Comparison of ENCODE assay signal across 21 cellular contexts in genomic region chr9:89873801-89874200, GRCh38.
DNase-seq lines count a peak whose midpoint lies in the region; ATAC-seq and TF ChIP-seq lines count a peak whose summit lies in the region.
"Had no signal": no experiment of that assay in that cellular context is flagged by ENCODE, and none has a peak within 500 bp of the region (broad histone marks: within the 10 kb centered on the region; RNA-seq: fewer than 3 reads in every experiment).

No MANE protein-coding gene starts in this region.

- H3K4me1 ChIP-seq in BLaER1 (peaks cover 96% of the 10 kb centered on the region), H9 (ENCODE audit: insufficient read depth, low read length) (no peaks in the 10 kb centered on the region), left ventricle myocardium inferior (peaks cover 73% of the 10 kb centered on the region), prostate gland (replicated peaks) (peaks cover 37% of the 10 kb centered on the region)

- WGBS in H9 (ENCODE audit: extremely low coverage, insufficient read length, low lambda C conversion rate), result no CpG with 5 or more reads among the region's 8 CpGs
- WGBS in prostate gland, result 90% methylated on average over 8 of the region's 8 CpGs

- no peak overlapping the region for H3K56ac ChIP-seq in H9 (ENCODE audit: insufficient read length, low read depth, low read length)

- no peaks in the 10 kb centered on the region for H3K79me2 ChIP-seq in H9 (ENCODE audit: insufficient read depth, low read length)

- H3K14ac ChIP-seq in H9 (ENCODE audit: insufficient read depth, low read length), result no peak overlapping the region

- H2BK5ac ChIP-seq in H9 (ENCODE audit: insufficient read length, low read length), result no peak overlapping the region

- H3K9me3 ChIP-seq in BLaER1 (no peaks in the 10 kb centered on the region), H9 (ENCODE audit: control insufficient read depth, low read depth, low read length) (no peaks in the 10 kb centered on the region), left ventricle myocardium inferior (replicated peaks) (no peaks in the 10 kb centered on the region), prostate gland (no peaks in the 10 kb centered on the region)
- H3K9me3 ChIP-seq: suprapubic skin had no signal

- H3K4me3 Mint-ChIP-seq in H9, result no peak overlapping the region
- H3K4me3 Mint-ChIP-seq: activated CD8-positive, alpha-beta T cell treated with anti-CD3 and anti-CD28 coated beads for 36 hours; activated T-helper 1 cell treated with anti-CD3 and anti-CD28 coated beads, Interleukin-12 subunit alpha, Interleukin-12 subunit beta, Interleukin-2, Interleukin-4 antibody, amounts not matched to agents 30 ng/mL and 10 ng/mL and 1 ng/mL, durations not matched to agents 14 hours and 24 hours and 36 hours; CD4-positive, alpha-beta T cell; naive B cell; T-helper 2 cell treated with Interferon-gamma antibody and Interleukin-4, amounts not matched to agents 5 μg/mL and 100 μg/mL, for 36 hours had no signal

- H3K27ac ChIP-seq in BLaER1, result peak overlapping the region; percentile 76
- H3K27ac ChIP-seq in H9 (ENCODE audit: insufficient read length, low read depth, low read length), result no peak overlapping the region
- H3K27ac ChIP-seq in left ventricle myocardium inferior (replicated peaks), result peak overlapping the region; percentile 95
- peak overlapping the region; percentile 59 to 71 for H3K27ac ChIP-seq in prostate gland
- H3K27ac ChIP-seq: brain microvascular endothelial cell, suprapubic skin had no signal

- no peaks in the 10 kb centered on the region for H3K79me1 ChIP-seq in H9 (ENCODE audit: insufficient read depth, low read depth, low read length, poor library complexity, severe bottlenecking)

- no peak overlapping the region for H3K23ac ChIP-seq in H9 (ENCODE audit: insufficient read length, low read depth, low read length)

- no peaks in the 10 kb centered on the region for H3K36me3 Mint-ChIP-seq in H9 (ENCODE audit: insufficient read depth in 1 of 3, low read depth in 3 of 3)
- H3K36me3 Mint-ChIP-seq: naive B cell had no signal

- DNase-seq in H9 (peak; percentile 10), left ventricle myocardium inferior (no peak), prostate gland (ENCODE audit: low spot score) (no peak), NCI-H69 (lab: John Stamatoyannopoulos, UW) (no peak), HUDEP-2 (lab: John Stamatoyannopoulos, UW; ENCODE audit: unreplicated experiment in 76 of 76) (no peak), SHP77 (lab: John Stamatoyannopoulos, UW) (no peak)
- DNase-seq: activated CD8-positive, alpha-beta T cell treated with anti-CD3 and anti-CD28 coated beads for 36 hours; brain microvascular endothelial cell; cortex of kidney; DMS 273 treated with DMSO at 0.1 percent for 48 hours; mesendoderm; naive B cell; NCI-H1092; occipital lobe; PC-3 had no signal

- no peak overlapping the region for H4K8ac ChIP-seq in H9 (replicated peaks; ENCODE audit: insufficient read length, low read depth, low read length)

- no peak overlapping the region for H4K91ac ChIP-seq in H9 (ENCODE audit: insufficient read length, low read depth, low read length)

- H3K27me3 Mint-ChIP-seq in H9 (ENCODE audit: low read depth), result peaks cover 4% of the 10 kb centered on the region
- H3K27me3 Mint-ChIP-seq: activated CD8-positive, alpha-beta T cell treated with anti-CD3 and anti-CD28 coated beads for 36 hours; CD4-positive, alpha-beta T cell; naive B cell had no signal

- H3K4me3 ChIP-seq in BLaER1 (no peak overlapping the region), left ventricle myocardium inferior (no peak overlapping the region), prostate gland (no peak overlapping the region)
- H3K4me3 ChIP-seq: suprapubic skin had no signal

- no peak overlapping the region for H2AK5ac ChIP-seq in H9 (ENCODE audit: insufficient read length, low read length)

- no peaks in the 10 kb centered on the region for H3K36me3 ChIP-seq in BLaER1
- no peaks in the 10 kb centered on the region for H3K36me3 ChIP-seq in left ventricle myocardium inferior
- H3K36me3 ChIP-seq in prostate gland, result no peaks in the 10 kb centered on the region
- H3K36me3 ChIP-seq: brain microvascular endothelial cell, suprapubic skin had no signal

- H2BK12ac ChIP-seq in H9 (ENCODE audit: insufficient read length, low read depth, low read length), result no peak overlapping the region

- H3K9ac ChIP-seq in BLaER1 (peak overlapping the region; percentile 65; the same call in 1 of the 2 replicates), H9 (ENCODE audit: extremely low read depth, insufficient read length, low read length) (no peak overlapping the region)

- H2BK20ac ChIP-seq in H9 (ENCODE audit: low read depth, low read length, poor library complexity, severe bottlenecking), result no peak overlapping the region

- no peaks in the 10 kb centered on the region for H4K20me1 ChIP-seq in BLaER1
- H4K20me1 ChIP-seq in H9 (ENCODE audit: control insufficient read depth, insufficient read depth, insufficient read length), result no peaks in the 10 kb centered on the region

- TF ChIP-seq POLR2A in prostate gland (IDR thresholded peaks at IDR 0.05), result no peak

- no peak overlapping the region for H3K4ac ChIP-seq in H9 (ENCODE audit: low read depth, low read length)

- no peak overlapping the region for H3T11ph ChIP-seq in H9 (ENCODE audit: low read length)

- no peak overlapping the region for H2BK120ac ChIP-seq in H9 (ENCODE audit: low read depth, low read length, poor library complexity, severe bottlenecking)

- no peak for ATAC-seq in HG03460 (IDR thresholded peaks at IDR 0.05; ENCODE audit: unreplicated experiment)
- ATAC-seq: activated CD8-positive, alpha-beta T cell treated with anti-CD3 and anti-CD28 coated beads for 36 hours; PC-3 had no signal

- H3K4me1 Mint-ChIP-seq in H9, result peaks cover 0 to 3% of the 10 kb centered on the region in 2 experiments; a peak in 2 of 4 replicates

- H3K4me2 ChIP-seq in BLaER1 (peak overlapping the region; percentile 83), H9 (ENCODE audit: insufficient read depth, insufficient read length, low read length) (no peak overlapping the region)

- no peak overlapping the region for H2AFZ ChIP-seq in H9 (ENCODE audit: low read length)

- H3K27me3 ChIP-seq in BLaER1, result no peaks in the 10 kb centered on the region
- H3K27me3 ChIP-seq in H9 (ENCODE audit: insufficient read depth, low read length), result no peaks in the 10 kb centered on the region
- H3K27me3 ChIP-seq in left ventricle myocardium inferior (ENCODE audit: low read depth), result no peaks in the 10 kb centered on the region
- no peaks in the 10 kb centered on the region for H3K27me3 ChIP-seq in prostate gland (replicated peaks; ENCODE audit: insufficient read depth)
- H3K27me3 ChIP-seq: brain microvascular endothelial cell, suprapubic skin had no signal

- TF ChIP-seq CTCF in H9 (conservative IDR thresholded peaks at IDR 0.05) (no peak), left ventricle myocardium inferior (IDR thresholded peaks at IDR 0.05; ENCODE audit: borderline replicate concordance) (no peak), prostate gland (IDR thresholded peaks at IDR 0.05) (no peak)

- no peak overlapping the region for H4K5ac ChIP-seq in H9 (ENCODE audit: insufficient read length, low read depth, low read length)

- H3K18ac ChIP-seq in H9 (ENCODE audit: insufficient read length, low read depth, low read length), result no peak overlapping the region

- H2BK15ac ChIP-seq in H9 (ENCODE audit: low read depth, low read length), result no peak overlapping the region

- H3K23me2 ChIP-seq in H9 (ENCODE audit: insufficient read length, low read depth, low read length, poor library complexity, severe bottlenecking), result no peaks in the 10 kb centered on the region

- H3K27ac Mint-ChIP-seq in H9, result no peak overlapping the region
- H3K27ac Mint-ChIP-seq: activated CD8-positive, alpha-beta T cell treated with anti-CD3 and anti-CD28 coated beads for 36 hours; activated T-helper 1 cell treated with anti-CD3 and anti-CD28 coated beads, Interleukin-12 subunit alpha, Interleukin-12 subunit beta, Interleukin-2, Interleukin-4 antibody, amounts not matched to agents 30 ng/mL and 10 ng/mL and 1 ng/mL, durations not matched to agents 14 hours and 24 hours and 36 hours; CD4-positive, alpha-beta T cell; T-helper 2 cell treated with Interferon-gamma antibody and Interleukin-4, amounts not matched to agents 5 μg/mL and 100 μg/mL, for 36 hours had no signal

- H3K9me3 Mint-ChIP-seq in H9, result no peaks in the 10 kb centered on the region
- H3K9me3 Mint-ChIP-seq: activated CD8-positive, alpha-beta T cell treated with anti-CD3 and anti-CD28 coated beads for 36 hours; activated T-helper 1 cell treated with anti-CD3 and anti-CD28 coated beads, Interleukin-12 subunit alpha, Interleukin-12 subunit beta, Interleukin-2, Interleukin-4 antibody, amounts not matched to agents 30 ng/mL and 10 ng/mL and 1 ng/mL, durations not matched to agents 14 hours and 24 hours and 36 hours; CD4-positive, alpha-beta T cell; naive B cell; T-helper 2 cell treated with Interferon-gamma antibody and Interleukin-4, amounts not matched to agents 5 μg/mL and 100 μg/mL, for 36 hours had no signal

- intact Hi-C loops in left ventricle myocardium inferior (cut with micrococcal nuclease), result no loop called here
- intact Hi-C loops in prostate gland (cut with DNase I), result loop anchor here (5.0 kb wide), 1 partner anchor 252 kb away; no protein-coding TSS in a partner anchor
